5 cellular contexts compared by ENCODE assay signal in the genomic region with DNA sequence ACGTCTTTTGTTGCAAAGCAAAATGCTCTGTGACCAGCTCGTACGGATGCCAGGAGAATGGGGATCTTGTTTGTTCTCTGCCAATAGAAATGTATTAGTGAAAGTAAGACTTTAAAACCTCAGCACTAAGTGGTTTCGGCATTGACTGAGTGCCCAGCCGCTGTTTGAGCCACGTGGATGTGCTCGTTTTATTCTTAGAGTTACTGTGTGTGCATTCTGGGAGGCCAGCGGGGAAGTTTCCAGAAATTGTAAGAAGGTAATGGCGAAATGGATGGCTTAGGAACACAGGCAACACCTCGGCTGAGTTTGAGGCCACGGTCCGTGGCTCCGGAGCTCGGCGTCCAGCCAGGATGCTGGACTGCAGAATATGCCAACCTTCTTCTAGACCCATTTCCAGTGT.
"Had no signal": no experiment of that assay in that cellular context is flagged by ENCODE, and none has a peak within 500 bp of the region (broad histone marks: within the 10 kb centered on the region; RNA-seq: fewer than 3 reads in every experiment).

No MANE protein-coding gene starts in this region.

- H2AFZ ChIP-seq: GM23338 had no signal

- DNase-seq: H9, HCEC 1CT, IMR-90 had no signal

- H3K4me2 ChIP-seq: GM23338 had no signal

- H3K4me3 ChIP-seq: GM23338, K562 had no signal
